Comparison of ENCODE assay signal across 7 cellular contexts in genomic region chr18:21914739-21915319, GRCh38.
A peak's percentile ranks its signal among the peaks of the same experiment; 100 is the strongest.
DNase-seq lines count a peak whose midpoint lies in the region; ATAC-seq and TF ChIP-seq lines count a peak whose summit lies in the region.

No MANE protein-coding gene starts in this region.

- DNase-seq in NCI-H1694 (lab: John Stamatoyannopoulos, UW) (peak; percentile 1), cardiac fibroblast (ENCODE audit: low read depth in 2 of 2) (peak; percentile 77 to 81), mucosa of descending colon (peak in 1 of 3 donors; percentile 35), prostate gland (ENCODE audit: low spot score) (no peak)

- TF ChIP-seq CTCF in GM12873 (IDR thresholded peaks at IDR 0.05; ENCODE audit: insufficient read depth, low read depth, low read length, missing control alignments) (peak; percentile 44), cardiac fibroblast (IDR thresholded peaks at IDR 0.05; ENCODE audit: low read depth, low read length) (peak; percentile 72), mucosa of descending colon (IDR thresholded peaks at IDR 0.05) (no peak), prostate gland (IDR thresholded peaks at IDR 0.05) (peak in 2 of 4 experiments; percentile 28 to 39)

- H3K9me3 ChIP-seq in mucosa of descending colon: peaks cover 22% of the 10 kb centered on the region
- H3K9me3 ChIP-seq in prostate gland: no peaks in the 10 kb centered on the region

- ATAC-seq in mucosa of descending colon (peak; percentile 70), HG03460 (IDR thresholded peaks at IDR 0.05; ENCODE audit: unreplicated experiment) (no peak), HG03280 (IDR thresholded peaks at IDR 0.05; ENCODE audit: unreplicated experiment) (no peak)

- intact Hi-C loops in mucosa of descending colon (cut with DNase I, micrococcal nuclease) (no loop called here), prostate gland (cut with DNase I) (no loop called here)

- H3K27ac ChIP-seq in prostate gland: no peak overlapping the region

- H3K27me3 ChIP-seq in prostate gland (replicated peaks; ENCODE audit: insufficient read depth): no peaks in the 10 kb centered on the region

- H3K4me1 ChIP-seq in mucosa of descending colon (ENCODE audit: low read depth) (peaks cover 8% of the 10 kb centered on the region), prostate gland (replicated peaks) (no peaks in the 10 kb centered on the region)

- 50% methylated on average over 2 of the region's 2 CpGs for WGBS in prostate gland

- TF ChIP-seq POLR2A in prostate gland (IDR thresholded peaks at IDR 0.05): no peak

- H3K4me3 ChIP-seq in cardiac fibroblast (replicated peaks in 1 of 2; ENCODE audit: low read depth in 2 of 2, low read length in 2 of 2): no peak overlapping the region
- no peak overlapping the region for H3K4me3 ChIP-seq in mucosa of descending colon
- no peak overlapping the region for H3K4me3 ChIP-seq in prostate gland

- H3K36me3 ChIP-seq in mucosa of descending colon (ENCODE audit: low read depth) (no peaks in the 10 kb centered on the region), prostate gland (no peaks in the 10 kb centered on the region)
